Comparison of ENCODE assay signal across 20 cellular contexts in the genomic region with DNA sequence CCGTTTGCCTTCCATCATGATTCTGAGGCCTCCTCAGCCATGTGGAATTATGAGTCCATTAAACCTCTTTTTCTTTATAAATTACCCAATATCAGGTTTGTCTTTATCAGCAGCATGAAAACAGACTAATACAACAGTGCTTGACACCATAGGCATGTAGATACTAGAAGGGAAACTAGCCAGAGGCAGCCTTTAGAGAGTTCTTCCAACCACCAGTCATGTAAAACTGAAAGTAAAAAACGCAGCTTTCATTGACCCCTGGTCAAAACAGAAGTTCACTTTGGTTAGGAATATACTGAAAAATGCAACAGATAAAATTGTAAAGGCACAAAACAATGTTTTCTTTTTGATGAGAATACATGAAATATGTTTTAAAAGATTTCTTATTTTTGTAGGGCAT.
DNase-seq lines count a peak whose midpoint lies in the region; ATAC-seq and TF ChIP-seq lines count a peak whose summit lies in the region.
"Had no signal": no experiment of that assay in that cellular context is flagged by ENCODE, and none has a peak within 500 bp of the region (broad histone marks: within the 10 kb centered on the region; RNA-seq: fewer than 3 reads in every experiment).

No MANE protein-coding gene starts in this region.

- no peak for TF ChIP-seq POLR2A in right lobe of liver (IDR thresholded peaks at IDR 0.05)

- intact Hi-C loops in right lobe of liver (cut with DNase I), result loop anchor here in 1 of 2 donors (10.0 kb wide), 1 partner anchor 347 kb away; no protein-coding TSS in a partner anchor

- TF ChIP-seq CTCF in right lobe of liver (IDR thresholded peaks at IDR 0.05), result no peak
- TF ChIP-seq CTCF in GM10248 (IDR thresholded peaks at IDR 0.05; ENCODE audit: control extremely low read depth, extremely low read depth, low read depth, missing control alignments), result no peak

- H3K27ac ChIP-seq in right lobe of liver, result no peak overlapping the region
- H3K27ac ChIP-seq: ascending aorta, thoracic aorta had no signal

- POLR2A ChIA-PET in GM10248 (lab: Yijun Ruan, JAX), result no interaction called here

- H3K36me3 ChIP-seq in right lobe of liver (no peaks in the 10 kb centered on the region), MG63 (no peaks in the 10 kb centered on the region)
- H3K36me3 ChIP-seq: ascending aorta, ovary, thoracic aorta had no signal

- H3K4me1 ChIP-seq in right lobe of liver, result no peaks in the 10 kb centered on the region
- H3K4me1 ChIP-seq: ascending aorta had no signal

- WGBS in right lobe of liver (ENCODE audit: insufficient coverage, low coverage, low lambda C conversion rate, missing lambda C conversion rate), result 43% methylated on average over 2 of the region's 2 CpGs

- H3K4me3 ChIP-seq in right lobe of liver (no peak overlapping the region), MG63 (no peak overlapping the region)
- H3K4me3 ChIP-seq: ascending aorta, ovary, thoracic aorta had no signal

- CTCF ChIA-PET in GM10248 (lab: Yijun Ruan, JAX), result interaction anchor here (5.0 kb wide), 1 partner anchor 16 kb away, joined by 22 read pairs; no protein-coding TSS in a partner anchor

- peak; percentile 92 for ATAC-seq in GM18868 (IDR thresholded peaks at IDR 0.05; ENCODE audit: unreplicated experiment)
- ATAC-seq in GM21723 (IDR thresholded peaks at IDR 0.05; ENCODE audit: unreplicated experiment), result peak; percentile 57
- peak; percentile 74 for ATAC-seq in HG03457 (IDR thresholded peaks at IDR 0.05; ENCODE audit: unreplicated experiment)
- ATAC-seq in right lobe of liver, result peak; percentile 65 to 76 (median 68)
- ATAC-seq: activated CD8-positive, alpha-beta memory T cell treated with anti-CD3 and anti-CD28 coated beads, Interleukin-2, amount 10 ng/mL, durations not matched to agents 7 days and 5 days; HCT116 had no signal

- no peak for DNase-seq in right lobe of liver
- DNase-seq in SK-N-DZ (ENCODE audit: low spot score), result no peak
- no peak for DNase-seq in stimulated activated naive CD4-positive, alpha-beta T cell treated with Interleukin-2 at 50 U/mL for 16 hours (lab: John Stamatoyannopoulos, UW)
- no peak for DNase-seq in MG63
- DNase-seq in GM10248 (ENCODE audit: extremely low spot score), result no peak
- DNase-seq: activated CD4-positive, alpha-beta T cell treated with anti-CD3 and anti-CD28 coated beads for 1 hour; activated CD8-positive, alpha-beta memory T cell treated with anti-CD3 and anti-CD28 coated beads, Interleukin-2, amount 10 ng/mL, durations not matched to agents 7 days and 5 days; activated gamma-delta T cell; GF-D8; NCI-H2029; NCI-H510A treated with DMSO at 0.1 percent for 48 hours; ovary; stimulated activated CD4-positive, alpha-beta T cell treated with anti-CD3 and anti-CD28 coated beads, Interleukin-4, amount 100 ng/mL, for 4 hours; T-helper 9 cell had no signal

- H3K9me3 ChIP-seq in right lobe of liver (no peaks in the 10 kb centered on the region), MG63 (no peaks in the 10 kb centered on the region)
- H3K9me3 ChIP-seq: ascending aorta, ovary, thoracic aorta had no signal

- no peaks in the 10 kb centered on the region for H3K27me3 ChIP-seq in right lobe of liver
- H3K27me3 ChIP-seq in MG63, result no peaks in the 10 kb centered on the region
- H3K27me3 ChIP-seq: ascending aorta, ovary had no signal
